14 cellular contexts compared by ENCODE assay signal in the genomic region with DNA sequence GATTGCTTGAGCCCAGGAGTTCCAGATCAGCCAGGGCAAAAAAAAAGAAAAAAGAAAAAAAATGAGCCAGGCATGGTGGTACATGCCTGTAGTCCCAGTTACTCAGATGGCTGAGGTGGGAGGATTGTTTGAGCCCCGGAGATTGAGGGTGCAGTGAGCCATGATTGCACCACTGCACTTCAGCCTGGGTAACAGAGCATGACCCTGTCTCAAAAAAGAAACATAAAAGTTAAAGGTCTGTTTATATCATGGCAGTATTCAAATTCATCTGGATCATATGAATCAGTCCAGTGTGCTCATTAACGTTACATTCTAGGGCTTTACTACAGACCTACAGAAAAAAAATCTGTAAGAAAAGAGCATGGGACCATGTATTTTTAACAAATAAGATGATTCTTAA. TPM values are rescaled to one million over a fixed set of nuclear protein-coding genes. Genes with fewer than 3 reads are reported as not detected.
DNase-seq lines count a peak whose midpoint lies in the region; ATAC-seq and TF ChIP-seq lines count a peak whose summit lies in the region.
"Had no signal": no experiment of that assay in that cellular context is flagged by ENCODE, and none has a peak within 500 bp of the region (broad histone marks: within the 10 kb centered on the region; RNA-seq: fewer than 3 reads in every experiment).

No MANE protein-coding gene starts in this region.

- H3K36me3 ChIP-seq in heart left ventricle (no peaks in the 10 kb centered on the region), spleen (peaks cover 0 to 5% (median 0%) of the 10 kb centered on the region in 6 donors)
- H3K36me3 ChIP-seq: Peyer's patch, stomach had no signal

- intact Hi-C loops in heart left ventricle (cut with DNase I) (no loop called here), spleen (cut with DNase I; ENCODE audit: low total_unique reads) (no loop called here)

- no peak overlapping the region for H3K27ac ChIP-seq in heart left ventricle
- no peak overlapping the region for H3K27ac ChIP-seq in spleen
- H3K27ac ChIP-seq: C4-2B, Peyer's patch, stomach had no signal

- TF ChIP-seq CTCF in heart left ventricle (IDR thresholded peaks at IDR 0.05) (no peak), spleen (IDR thresholded peaks at IDR 0.05 in 8 of 11, conservative IDR thresholded peaks at IDR 0.05 in 3 of 11) (no peak)

- DNase-seq in germinal center (ENCODE audit: low spot score) (peak; percentile 25), hippocampal formation (lab: John Stamatoyannopoulos, UW) (no peak), heart left ventricle (no peak), spleen (no peak), anterior cingulate cortex (lab: John Stamatoyannopoulos, UW) (no peak)
- DNase-seq: activated naive CD8-positive, alpha-beta T cell treated with anti-CD3 and anti-CD28 coated beads for 36 hours; NCI-H2227 treated with DMSO at 0.1 percent for 48 hours; Peyer's patch; stimulated activated CD4-positive, alpha-beta T cell treated with anti-CD3 and anti-CD28 coated beads, Interleukin-4, amount 100 ng/mL, for 24 hours; stomach had no signal

- H3K4me1 ChIP-seq in heart left ventricle = peaks cover 0 to 46% (median 16%) of the 10 kb centered on the region in 12 donors
- peaks cover 4 to 44% (median 29%) of the 10 kb centered on the region in 6 donors for H3K4me1 ChIP-seq in spleen
- H3K4me1 ChIP-seq: Peyer's patch had no signal

- TF ChIP-seq POLR2A in heart left ventricle (IDR thresholded peaks at IDR 0.05) = no peak
- no peak for TF ChIP-seq POLR2A in spleen (IDR thresholded peaks at IDR 0.05)

- ATAC-seq in GM18858 (IDR thresholded peaks at IDR 0.05; ENCODE audit: unreplicated experiment) (peak; percentile 92), GM21529 (IDR thresholded peaks at IDR 0.05; ENCODE audit: unreplicated experiment) (peak; percentile 62), HG03108 (IDR thresholded peaks at IDR 0.05; ENCODE audit: unreplicated experiment) (peak; percentile 59), heart left ventricle (no peak)

- no peak overlapping the region for H3K4me3 ChIP-seq in heart left ventricle
- H3K4me3 ChIP-seq in spleen = no peak overlapping the region
- H3K4me3 ChIP-seq: Peyer's patch, stomach had no signal

- H3K9me3 ChIP-seq in heart left ventricle (no peaks in the 10 kb centered on the region), spleen (no peaks in the 10 kb centered on the region)
- H3K9me3 ChIP-seq: Peyer's patch, stomach had no signal

- H3K27me3 ChIP-seq in heart left ventricle = no peaks in the 10 kb centered on the region
- H3K27me3 ChIP-seq in spleen (replicated peaks in 1 of 7) = no peaks in the 10 kb centered on the region
- H3K27me3 ChIP-seq: Peyer's patch, stomach had no signal

- 92 to 96% (median 94%) methylated on average over 2 of the region's 2 CpGs for WGBS in heart left ventricle, 4 donors
- 64 to 84% (median 67%) methylated on average over 2 of the region's 2 CpGs for WGBS in spleen, 5 donors

RNA-seq across cellular contexts. Expression of a gene that starts 13.9 kb away (rescaled TPM):
- total RNA-seq in heart left ventricle = 100 to 1,000 TPM in 1 of 9 donors, 10 to 100 TPM in 8; 40.5 to 114 (median 80.1) TPM
- 10 to 100 TPM; 41.9 to 46.0 TPM for polyA plus RNA-seq in heart left ventricle
- total RNA-seq in spleen = 10 to 100 TPM; 51.1 to 80.0 (median 64.3) TPM
- polyA plus RNA-seq in spleen = 10 to 100 TPM; 17.5 to 25.5 (median 20.6) TPM

Comparison
In these comparisons a context has a peak if more than half of its experiments do, and no peak if none do; other contexts are left out.
1. ATAC-seq: peak in GM18858 (single experiment), GM21529 (single experiment) and HG03108 (single experiment); none in heart left ventricle (0 of 4).